In the genomic region with DNA sequence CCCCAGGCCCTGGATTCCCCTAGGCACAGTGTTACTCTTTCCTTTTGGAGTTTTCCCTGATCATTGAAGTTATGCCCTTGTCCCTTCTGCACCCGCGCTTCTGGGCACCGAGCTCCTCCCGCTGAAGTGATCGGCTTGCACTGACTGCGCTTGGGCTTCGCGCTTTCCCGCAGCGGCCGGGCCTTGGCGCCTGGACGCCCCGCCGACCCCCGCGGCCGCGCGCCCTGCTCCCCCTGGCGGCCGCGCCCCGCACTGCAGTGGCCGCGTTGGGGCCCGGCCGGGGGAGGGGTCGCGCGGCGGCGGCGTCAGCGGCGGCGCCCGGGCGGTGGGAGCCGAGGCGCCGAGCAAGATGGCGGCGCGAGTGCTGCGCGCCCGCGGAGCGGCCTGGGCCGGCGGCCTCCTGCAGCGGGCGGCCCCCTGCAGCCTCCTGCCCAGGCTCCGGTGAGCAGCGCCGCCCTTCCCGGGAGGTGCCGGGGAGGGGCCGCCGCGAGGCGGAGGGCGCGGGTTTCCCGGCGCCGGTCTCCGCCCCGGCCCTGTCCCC, we compare ENCODE assay signal across 1 cellular context.
TF ChIP-seq lines count a peak whose summit lies in the region.

A gene (plus strand): TSS at position 325 of the 541 bp plus-strand sequence. CDS start 25 bp downstream, at position 350.

TF ChIP-seq in K562, 482 proteins besides CTCF, POLR2A, EP300 and RAD21 (continued from another document and continues in another):
- TF ChIP-seq, protein P1, sequence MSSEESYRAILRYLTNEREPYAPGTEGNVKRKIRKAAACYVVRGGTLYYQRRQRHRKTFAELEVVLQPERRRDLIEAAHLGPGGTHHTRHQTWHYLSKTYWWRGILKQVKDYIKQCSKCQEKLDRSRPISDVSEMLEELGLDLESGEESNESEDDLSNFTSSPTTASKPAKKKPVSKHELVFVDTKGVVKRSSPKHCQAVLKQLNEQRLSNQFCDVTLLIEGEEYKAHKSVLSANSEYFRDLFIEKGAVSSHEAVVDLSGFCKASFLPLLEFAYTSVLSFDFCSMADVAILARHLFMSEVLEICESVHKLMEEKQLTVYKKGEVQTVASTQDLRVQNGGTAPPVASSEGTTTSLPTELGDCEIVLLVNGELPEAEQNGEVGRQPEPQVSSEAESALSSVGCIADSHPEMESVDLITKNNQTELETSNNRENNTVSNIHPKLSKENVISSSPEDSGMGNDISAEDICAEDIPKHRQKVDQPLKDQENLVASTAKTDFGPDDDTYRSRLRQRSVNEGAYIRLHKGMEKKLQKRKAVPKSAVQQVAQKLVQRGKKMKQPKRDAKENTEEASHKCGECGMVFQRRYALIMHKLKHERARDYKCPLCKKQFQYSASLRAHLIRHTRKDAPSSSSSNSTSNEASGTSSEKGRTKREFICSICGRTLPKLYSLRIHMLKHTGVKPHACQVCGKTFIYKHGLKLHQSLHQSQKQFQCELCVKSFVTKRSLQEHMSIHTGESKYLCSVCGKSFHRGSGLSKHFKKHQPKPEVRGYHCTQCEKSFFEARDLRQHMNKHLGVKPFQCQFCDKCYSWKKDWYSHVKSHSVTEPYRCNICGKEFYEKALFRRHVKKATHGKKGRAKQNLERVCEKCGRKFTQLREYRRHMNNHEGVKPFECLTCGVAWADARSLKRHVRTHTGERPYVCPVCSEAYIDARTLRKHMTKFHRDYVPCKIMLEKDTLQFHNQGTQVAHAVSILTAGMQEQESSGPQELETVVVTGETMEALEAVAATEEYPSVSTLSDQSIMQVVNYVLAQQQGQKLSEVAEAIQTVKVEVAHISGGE (CRISPR knock-in tag; IDR thresholded peaks at IDR 0.05) = peak in 1 of 3 experiments; percentile 59; a peak in 2 of 6 replicates
- TF ChIP-seq TBP (optimal IDR thresholded peaks at IDR 0.05; ENCODE audit: low read depth, low read length) = peak; percentile 73
- TF ChIP-seq RB1 (IDR thresholded peaks at IDR 0.05; ENCODE audit: low read depth) = peak; percentile 80
- TF ChIP-seq, protein P2, sequence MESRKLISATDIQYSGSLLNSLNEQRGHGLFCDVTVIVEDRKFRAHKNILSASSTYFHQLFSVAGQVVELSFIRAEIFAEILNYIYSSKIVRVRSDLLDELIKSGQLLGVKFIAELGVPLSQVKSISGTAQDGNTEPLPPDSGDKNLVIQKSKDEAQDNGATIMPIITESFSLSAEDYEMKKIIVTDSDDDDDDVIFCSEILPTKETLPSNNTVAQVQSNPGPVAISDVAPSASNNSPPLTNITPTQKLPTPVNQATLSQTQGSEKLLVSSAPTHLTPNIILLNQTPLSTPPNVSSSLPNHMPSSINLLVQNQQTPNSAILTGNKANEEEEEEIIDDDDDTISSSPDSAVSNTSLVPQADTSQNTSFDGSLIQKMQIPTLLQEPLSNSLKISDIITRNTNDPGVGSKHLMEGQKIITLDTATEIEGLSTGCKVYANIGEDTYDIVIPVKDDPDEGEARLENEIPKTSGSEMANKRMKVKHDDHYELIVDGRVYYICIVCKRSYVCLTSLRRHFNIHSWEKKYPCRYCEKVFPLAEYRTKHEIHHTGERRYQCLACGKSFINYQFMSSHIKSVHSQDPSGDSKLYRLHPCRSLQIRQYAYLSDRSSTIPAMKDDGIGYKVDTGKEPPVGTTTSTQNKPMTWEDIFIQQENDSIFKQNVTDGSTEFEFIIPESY (CRISPR knock-in tag; IDR thresholded peaks at IDR 0.05) = no peak
- TF ChIP-seq, protein P3, sequence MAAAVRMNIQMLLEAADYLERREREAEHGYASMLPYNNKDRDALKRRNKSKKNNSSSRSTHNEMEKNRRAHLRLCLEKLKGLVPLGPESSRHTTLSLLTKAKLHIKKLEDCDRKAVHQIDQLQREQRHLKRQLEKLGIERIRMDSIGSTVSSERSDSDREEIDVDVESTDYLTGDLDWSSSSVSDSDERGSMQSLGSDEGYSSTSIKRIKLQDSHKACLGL (CRISPR knock-in tag; IDR thresholded peaks at IDR 0.05; ENCODE audit: borderline replicate concordance, poor library complexity, severe bottlenecking) = no peak
- no peak for TF ChIP-seq ZNF124 (CRISPR knock-in tag; IDR thresholded peaks at IDR 0.05)
- TF ChIP-seq, protein P4, sequence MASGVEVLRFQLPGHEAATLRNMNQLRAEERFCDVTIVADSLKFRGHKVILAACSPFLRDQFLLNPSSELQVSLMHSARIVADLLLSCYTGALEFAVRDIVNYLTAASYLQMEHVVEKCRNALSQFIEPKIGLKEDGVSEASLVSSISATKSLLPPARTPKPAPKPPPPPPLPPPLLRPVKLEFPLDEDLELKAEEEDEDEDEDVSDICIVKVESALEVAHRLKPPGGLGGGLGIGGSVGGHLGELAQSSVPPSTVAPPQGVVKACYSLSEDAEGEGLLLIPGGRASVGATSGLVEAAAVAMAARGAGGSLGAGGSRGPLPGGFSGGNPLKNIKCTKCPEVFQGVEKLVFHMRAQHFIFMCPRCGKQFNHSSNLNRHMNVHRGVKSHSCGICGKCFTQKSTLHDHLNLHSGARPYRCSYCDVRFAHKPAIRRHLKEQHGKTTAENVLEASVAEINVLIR (CRISPR knock-in tag; IDR thresholded peaks at IDR 0.05) = no peak
- TF ChIP-seq RHOXF2B (CRISPR knock-in tag; conservative IDR thresholded peaks at IDR 0.05) = no peak
- no peak for TF ChIP-seq FOXP1 (CRISPR knock-in tag; IDR thresholded peaks at IDR 0.05)
- TF ChIP-seq ZNF707 (CRISPR knock-in tag; conservative IDR thresholded peaks at IDR 0.05) = no peak
- no peak for TF ChIP-seq POU5F1 (IDR thresholded peaks at IDR 0.05; ENCODE audit: borderline replicate concordance, low read depth, low read length, partially characterized antibody)
- no peak for TF ChIP-seq ZSCAN32 (CRISPR knock-in tag; IDR thresholded peaks at IDR 0.05)
- TF ChIP-seq, protein P5, sequence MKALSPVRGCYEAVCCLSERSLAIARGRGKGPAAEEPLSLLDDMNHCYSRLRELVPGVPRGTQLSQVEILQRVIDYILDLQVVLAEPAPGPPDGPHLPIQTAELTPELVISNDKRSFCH (CRISPR knock-in tag; IDR thresholded peaks at IDR 0.05) = no peak
- TF ChIP-seq, protein P5 (tag; IDR thresholded peaks at IDR 0.05) = no peak
- peak; percentile 85; the same call in 1 of the 2 replicates for TF ChIP-seq CXXC5 (CRISPR knock-in tag; IDR thresholded peaks at IDR 0.05)
- peak; percentile 71; the same call in 1 of the 2 replicates for TF ChIP-seq GATAD2B (IDR thresholded peaks at IDR 0.05; ENCODE audit: borderline replicate concordance)
- TF ChIP-seq, protein P6, sequence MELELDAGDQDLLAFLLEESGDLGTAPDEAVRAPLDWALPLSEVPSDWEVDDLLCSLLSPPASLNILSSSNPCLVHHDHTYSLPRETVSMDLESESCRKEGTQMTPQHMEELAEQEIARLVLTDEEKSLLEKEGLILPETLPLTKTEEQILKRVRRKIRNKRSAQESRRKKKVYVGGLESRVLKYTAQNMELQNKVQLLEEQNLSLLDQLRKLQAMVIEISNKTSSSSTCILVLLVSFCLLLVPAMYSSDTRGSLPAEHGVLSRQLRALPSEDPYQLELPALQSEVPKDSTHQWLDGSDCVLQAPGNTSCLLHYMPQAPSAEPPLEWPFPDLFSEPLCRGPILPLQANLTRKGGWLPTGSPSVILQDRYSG (tag; conservative IDR thresholded peaks at IDR 0.05; ENCODE audit: low read depth) = no peak
- TF ChIP-seq HDAC6 (IDR thresholded peaks at IDR 0.05; ENCODE audit: low read depth, low read length) = no peak
- TF ChIP-seq ZNF174 (CRISPR knock-in tag; IDR thresholded peaks at IDR 0.05) = no peak
- TF ChIP-seq ZNF695 (CRISPR knock-in tag; IDR thresholded peaks at IDR 0.05) = no peak
- no peak for TF ChIP-seq ATF1 (CRISPR knock-in tag; IDR thresholded peaks at IDR 0.05)
- no peak for TF ChIP-seq ATF1 (tag; IDR thresholded peaks at IDR 0.05)
- no peak for TF ChIP-seq ELF4 (CRISPR knock-in tag; IDR thresholded peaks at IDR 0.05)
- TF ChIP-seq, protein P7, sequence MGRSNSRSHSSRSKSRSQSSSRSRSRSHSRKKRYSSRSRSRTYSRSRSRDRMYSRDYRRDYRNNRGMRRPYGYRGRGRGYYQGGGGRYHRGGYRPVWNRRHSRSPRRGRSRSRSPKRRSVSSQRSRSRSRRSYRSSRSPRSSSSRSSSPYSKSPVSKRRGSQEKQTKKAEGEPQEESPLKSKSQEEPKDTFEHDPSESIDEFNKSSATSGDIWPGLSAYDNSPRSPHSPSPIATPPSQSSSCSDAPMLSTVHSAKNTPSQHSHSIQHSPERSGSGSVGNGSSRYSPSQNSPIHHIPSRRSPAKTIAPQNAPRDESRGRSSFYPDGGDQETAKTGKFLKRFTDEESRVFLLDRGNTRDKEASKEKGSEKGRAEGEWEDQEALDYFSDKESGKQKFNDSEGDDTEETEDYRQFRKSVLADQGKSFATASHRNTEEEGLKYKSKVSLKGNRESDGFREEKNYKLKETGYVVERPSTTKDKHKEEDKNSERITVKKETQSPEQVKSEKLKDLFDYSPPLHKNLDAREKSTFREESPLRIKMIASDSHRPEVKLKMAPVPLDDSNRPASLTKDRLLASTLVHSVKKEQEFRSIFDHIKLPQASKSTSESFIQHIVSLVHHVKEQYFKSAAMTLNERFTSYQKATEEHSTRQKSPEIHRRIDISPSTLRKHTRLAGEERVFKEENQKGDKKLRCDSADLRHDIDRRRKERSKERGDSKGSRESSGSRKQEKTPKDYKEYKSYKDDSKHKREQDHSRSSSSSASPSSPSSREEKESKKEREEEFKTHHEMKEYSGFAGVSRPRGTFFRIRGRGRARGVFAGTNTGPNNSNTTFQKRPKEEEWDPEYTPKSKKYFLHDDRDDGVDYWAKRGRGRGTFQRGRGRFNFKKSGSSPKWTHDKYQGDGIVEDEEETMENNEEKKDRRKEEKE (IDR thresholded peaks at IDR 0.05; ENCODE audit: borderline replicate concordance in 1 of 2, control insufficient read depth in 1 of 2, low read depth in 2 of 2, low read length in 1 of 2) = no peak
- TF ChIP-seq, protein P8, sequence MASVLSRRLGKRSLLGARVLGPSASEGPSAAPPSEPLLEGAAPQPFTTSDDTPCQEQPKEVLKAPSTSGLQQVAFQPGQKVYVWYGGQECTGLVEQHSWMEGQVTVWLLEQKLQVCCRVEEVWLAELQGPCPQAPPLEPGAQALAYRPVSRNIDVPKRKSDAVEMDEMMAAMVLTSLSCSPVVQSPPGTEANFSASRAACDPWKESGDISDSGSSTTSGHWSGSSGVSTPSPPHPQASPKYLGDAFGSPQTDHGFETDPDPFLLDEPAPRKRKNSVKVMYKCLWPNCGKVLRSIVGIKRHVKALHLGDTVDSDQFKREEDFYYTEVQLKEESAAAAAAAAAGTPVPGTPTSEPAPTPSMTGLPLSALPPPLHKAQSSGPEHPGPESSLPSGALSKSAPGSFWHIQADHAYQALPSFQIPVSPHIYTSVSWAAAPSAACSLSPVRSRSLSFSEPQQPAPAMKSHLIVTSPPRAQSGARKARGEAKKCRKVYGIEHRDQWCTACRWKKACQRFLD (CRISPR knock-in tag; IDR thresholded peaks at IDR 0.05) = peak; percentile 82
- no peak for TF ChIP-seq HDAC3 (IDR thresholded peaks at IDR 0.05; ENCODE audit: borderline replicate concordance, partially characterized antibody)
- TF ChIP-seq ARID1B (IDR thresholded peaks at IDR 0.05) = no peak
- TF ChIP-seq, protein P9, sequence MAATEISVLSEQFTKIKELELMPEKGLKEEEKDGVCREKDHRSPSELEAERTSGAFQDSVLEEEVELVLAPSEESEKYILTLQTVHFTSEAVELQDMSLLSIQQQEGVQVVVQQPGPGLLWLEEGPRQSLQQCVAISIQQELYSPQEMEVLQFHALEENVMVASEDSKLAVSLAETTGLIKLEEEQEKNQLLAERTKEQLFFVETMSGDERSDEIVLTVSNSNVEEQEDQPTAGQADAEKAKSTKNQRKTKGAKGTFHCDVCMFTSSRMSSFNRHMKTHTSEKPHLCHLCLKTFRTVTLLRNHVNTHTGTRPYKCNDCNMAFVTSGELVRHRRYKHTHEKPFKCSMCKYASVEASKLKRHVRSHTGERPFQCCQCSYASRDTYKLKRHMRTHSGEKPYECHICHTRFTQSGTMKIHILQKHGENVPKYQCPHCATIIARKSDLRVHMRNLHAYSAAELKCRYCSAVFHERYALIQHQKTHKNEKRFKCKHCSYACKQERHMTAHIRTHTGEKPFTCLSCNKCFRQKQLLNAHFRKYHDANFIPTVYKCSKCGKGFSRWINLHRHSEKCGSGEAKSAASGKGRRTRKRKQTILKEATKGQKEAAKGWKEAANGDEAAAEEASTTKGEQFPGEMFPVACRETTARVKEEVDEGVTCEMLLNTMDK (IDR thresholded peaks at IDR 0.05; ENCODE audit: borderline replicate concordance, insufficient read depth, low read depth, low read length, poor library complexity, severe bottlenecking) = peak; percentile 82
- TF ChIP-seq, protein P10, sequence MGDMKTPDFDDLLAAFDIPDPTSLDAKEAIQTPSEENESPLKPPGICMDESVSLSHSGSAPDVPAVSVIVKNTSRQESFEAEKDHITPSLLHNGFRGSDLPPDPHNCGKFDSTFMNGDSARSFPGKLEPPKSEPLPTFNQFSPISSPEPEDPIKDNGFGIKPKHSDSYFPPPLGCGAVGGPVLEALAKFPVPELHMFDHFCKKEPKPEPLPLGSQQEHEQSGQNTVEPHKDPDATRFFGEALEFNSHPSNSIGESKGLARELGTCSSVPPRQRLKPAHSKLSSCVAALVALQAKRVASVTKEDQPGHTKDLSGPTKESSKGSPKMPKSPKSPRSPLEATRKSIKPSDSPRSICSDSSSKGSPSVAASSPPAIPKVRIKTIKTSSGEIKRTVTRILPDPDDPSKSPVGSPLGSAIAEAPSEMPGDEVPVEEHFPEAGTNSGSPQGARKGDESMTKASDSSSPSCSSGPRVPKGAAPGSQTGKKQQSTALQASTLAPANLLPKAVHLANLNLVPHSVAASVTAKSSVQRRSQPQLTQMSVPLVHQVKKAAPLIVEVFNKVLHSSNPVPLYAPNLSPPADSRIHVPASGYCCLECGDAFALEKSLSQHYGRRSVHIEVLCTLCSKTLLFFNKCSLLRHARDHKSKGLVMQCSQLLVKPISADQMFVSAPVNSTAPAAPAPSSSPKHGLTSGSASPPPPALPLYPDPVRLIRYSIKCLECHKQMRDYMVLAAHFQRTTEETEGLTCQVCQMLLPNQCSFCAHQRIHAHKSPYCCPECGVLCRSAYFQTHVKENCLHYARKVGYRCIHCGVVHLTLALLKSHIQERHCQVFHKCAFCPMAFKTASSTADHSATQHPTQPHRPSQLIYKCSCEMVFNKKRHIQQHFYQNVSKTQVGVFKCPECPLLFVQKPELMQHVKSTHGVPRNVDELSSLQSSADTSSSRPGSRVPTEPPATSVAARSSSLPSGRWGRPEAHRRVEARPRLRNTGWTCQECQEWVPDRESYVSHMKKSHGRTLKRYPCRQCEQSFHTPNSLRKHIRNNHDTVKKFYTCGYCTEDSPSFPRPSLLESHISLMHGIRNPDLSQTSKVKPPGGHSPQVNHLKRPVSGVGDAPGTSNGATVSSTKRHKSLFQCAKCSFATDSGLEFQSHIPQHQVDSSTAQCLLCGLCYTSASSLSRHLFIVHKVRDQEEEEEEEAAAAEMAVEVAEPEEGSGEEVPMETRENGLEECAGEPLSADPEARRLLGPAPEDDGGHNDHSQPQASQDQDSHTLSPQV (IDR thresholded peaks at IDR 0.05) = peak; percentile 32; the same call in 1 of the 2 replicates
- TF ChIP-seq POLR3G (IDR thresholded peaks at IDR 0.05; ENCODE audit: extremely low read depth, insufficient read length, insufficient replicate concordance) = no peak
- TF ChIP-seq RBFOX2 (IDR thresholded peaks at IDR 0.05; ENCODE audit: low read depth, low read length) = peak; percentile 79; the same call in 1 of the 2 replicates
- peak; percentile 71 for TF ChIP-seq CCNT2 (IDR thresholded peaks at IDR 0.05; ENCODE audit: borderline replicate concordance, extremely low read depth, insufficient read length, low read depth, low read length)
- TF ChIP-seq, protein P11, sequence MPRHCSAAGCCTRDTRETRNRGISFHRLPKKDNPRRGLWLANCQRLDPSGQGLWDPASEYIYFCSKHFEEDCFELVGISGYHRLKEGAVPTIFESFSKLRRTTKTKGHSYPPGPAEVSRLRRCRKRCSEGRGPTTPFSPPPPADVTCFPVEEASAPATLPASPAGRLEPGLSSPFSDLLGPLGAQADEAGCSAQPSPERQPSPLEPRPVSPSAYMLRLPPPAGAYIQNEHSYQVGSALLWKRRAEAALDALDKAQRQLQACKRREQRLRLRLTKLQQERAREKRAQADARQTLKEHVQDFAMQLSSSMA (CRISPR knock-in tag; IDR thresholded peaks at IDR 0.05) = no peak
- TF ChIP-seq ZNF253 (CRISPR knock-in tag; conservative IDR thresholded peaks at IDR 0.05) = no peak
- peak; percentile 87 for TF ChIP-seq POLR2H (tag; IDR thresholded peaks at IDR 0.05; ENCODE audit: low read depth)
